Comparison of ENCODE assay signal across 10 cellular contexts in genomic region chr16:27317738-27318398, GRCh38. TPM values are rescaled to one million over a fixed set of nuclear protein-coding genes. Genes with fewer than 3 reads are reported as not detected.
DNase-seq lines count a peak whose midpoint lies in the region; ATAC-seq and TF ChIP-seq lines count a peak whose summit lies in the region.
"Had no signal": no experiment of that assay in that cellular context is flagged by ENCODE, and none has a peak within 500 bp of the region (broad histone marks: within the 10 kb centered on the region; RNA-seq: fewer than 3 reads in every experiment).

No MANE protein-coding gene starts in this region.

- peak overlapping the region; percentile 2 for H3K9ac ChIP-seq in rectal smooth muscle tissue (ENCODE audit: low read length)

- H3K27me3 ChIP-seq in CD4-positive, alpha-beta T cell (ENCODE audit: control insufficient read depth, insufficient read depth, low read length) = no peaks in the 10 kb centered on the region
- H3K27me3 ChIP-seq in rectal smooth muscle tissue (ENCODE audit: control insufficient read depth, insufficient read depth, low read length) (no peaks in the 10 kb centered on the region), foreskin keratinocyte (no peaks in the 10 kb centered on the region)

- H3K27me3 Mint-ChIP-seq in CD4-positive, alpha-beta T cell = no peaks in the 10 kb centered on the region
- H3K27me3 Mint-ChIP-seq in T-helper 2 cell treated with Interferon-gamma antibody and Interleukin-4, amounts not matched to agents 5 μg/mL and 100 μg/mL, for 36 hours (ENCODE audit: low read depth) = no peaks in the 10 kb centered on the region
- no peaks in the 10 kb centered on the region for H3K27me3 Mint-ChIP-seq in dendritic cell treated with granulocyte-macrophage colony-stimulating factor and Interleukin-4, amounts not matched to agents 40 ng/mL and 50 ng/mL, for 4 days

- peak overlapping the region; percentile 86 for H3K4me3 Mint-ChIP-seq in CD4-positive, alpha-beta T cell
- H3K4me3 Mint-ChIP-seq in T-helper 2 cell treated with Interferon-gamma antibody and Interleukin-4, amounts not matched to agents 5 μg/mL and 100 μg/mL, for 36 hours = peak overlapping the region; percentile 98
- peak overlapping the region; percentile 66 for H3K4me3 Mint-ChIP-seq in dendritic cell treated with granulocyte-macrophage colony-stimulating factor and Interleukin-4, amounts not matched to agents 40 ng/mL and 50 ng/mL, for 4 days

- peaks cover 55% of the 10 kb centered on the region for H3K36me3 Mint-ChIP-seq in CD4-positive, alpha-beta T cell (ENCODE audit: low read depth)
- H3K36me3 Mint-ChIP-seq in T-helper 2 cell treated with Interferon-gamma antibody and Interleukin-4, amounts not matched to agents 5 μg/mL and 100 μg/mL, for 36 hours (ENCODE audit: low read depth) = peaks cover 85% of the 10 kb centered on the region
- peaks cover 67% of the 10 kb centered on the region for H3K36me3 Mint-ChIP-seq in dendritic cell treated with granulocyte-macrophage colony-stimulating factor and Interleukin-4, amounts not matched to agents 40 ng/mL and 50 ng/mL, for 4 days (ENCODE audit: low read depth)

- peak overlapping the region; percentile 94 for H3K27ac ChIP-seq in CD4-positive, alpha-beta T cell (ENCODE audit: low read depth, low read length)
- H3K27ac ChIP-seq in rectal smooth muscle tissue (ENCODE audit: low read depth, low read length) (peak overlapping the region; percentile 78), foreskin keratinocyte (no peak overlapping the region)
- H3K27ac ChIP-seq: SJSA1 had no signal

- intact Hi-C loops in CD4-positive, alpha-beta T cell (cut with DNase I, micrococcal nuclease) = loop anchor here (1.0 to 5.0 kb wide), 5 partner anchors 46 to 141 kb away; no protein-coding TSS in a partner anchor
- intact Hi-C loops in dendritic cell treated with granulocyte-macrophage colony-stimulating factor and Interleukin-4, amounts not matched to agents 40 ng/mL and 50 ng/mL, for 4 days (cut with micrococcal nuclease) = loop anchor here (5.0 to 10.0 kb wide), 2 partner anchors 51 to 83 kb away; partner anchors contain the start of gene NSMCE1

- H3K4me3 ChIP-seq in rectal smooth muscle tissue (ENCODE audit: low read length) = peak overlapping the region; percentile 42
- H3K4me3 ChIP-seq: SJSA1 had no signal

- peak overlapping the region; percentile 89 for H3K27ac Mint-ChIP-seq in CD4-positive, alpha-beta T cell
- peak overlapping the region; percentile 97 for H3K27ac Mint-ChIP-seq in T-helper 2 cell treated with Interferon-gamma antibody and Interleukin-4, amounts not matched to agents 5 μg/mL and 100 μg/mL, for 36 hours
- peak overlapping the region; percentile 91 for H3K27ac Mint-ChIP-seq in dendritic cell treated with granulocyte-macrophage colony-stimulating factor and Interleukin-4, amounts not matched to agents 40 ng/mL and 50 ng/mL, for 4 days

- DNase-seq in CD4-positive, alpha-beta T cell = peak in 1 of 10 experiments; percentile 28
- DNase-seq in T-helper 2 cell treated with Interferon-gamma antibody and Interleukin-4, amounts not matched to agents 5 μg/mL and 100 μg/mL, for 36 hours (ENCODE audit: low spot score) = peak; percentile 70
- DNase-seq in NCI-H446 (lab: John Stamatoyannopoulos, UW) (no peak), foreskin keratinocyte (no peak), GM19238 (ENCODE audit: insufficient read length, low spot score) (no peak), hippocampal formation (lab: John Stamatoyannopoulos, UW) (no peak)
- DNase-seq: DMS79 had no signal

- H3K4me1 Mint-ChIP-seq in CD4-positive, alpha-beta T cell (ENCODE audit: low read depth) = peaks cover 84% of the 10 kb centered on the region
- H3K4me1 Mint-ChIP-seq in T-helper 2 cell treated with Interferon-gamma antibody and Interleukin-4, amounts not matched to agents 5 μg/mL and 100 μg/mL, for 36 hours (ENCODE audit: low read depth) = peaks cover 50% of the 10 kb centered on the region
- peaks cover 79% of the 10 kb centered on the region for H3K4me1 Mint-ChIP-seq in dendritic cell treated with granulocyte-macrophage colony-stimulating factor and Interleukin-4, amounts not matched to agents 40 ng/mL and 50 ng/mL, for 4 days (ENCODE audit: low read depth)

- peak; percentile 11 for ATAC-seq in CD4-positive, alpha-beta T cell (ENCODE audit: poor library complexity)
- no peak for ATAC-seq in foreskin keratinocyte

- POLR2A ChIA-PET in CD4-positive, alpha-beta T cell (lab: Charles Lee) = interaction anchor here (0.7 to 5.0 kb wide), 15 partner anchors 33 to 144 kb away, joined by 3 to 68 read pairs (median 6); partner anchors contain the start of genes IL21R and KDM8

- no peaks in the 10 kb centered on the region for H3K9me3 Mint-ChIP-seq in CD4-positive, alpha-beta T cell
- no peaks in the 10 kb centered on the region for H3K9me3 Mint-ChIP-seq in T-helper 2 cell treated with Interferon-gamma antibody and Interleukin-4, amounts not matched to agents 5 μg/mL and 100 μg/mL, for 36 hours
- H3K9me3 Mint-ChIP-seq in dendritic cell treated with granulocyte-macrophage colony-stimulating factor and Interleukin-4, amounts not matched to agents 40 ng/mL and 50 ng/mL, for 4 days = no peaks in the 10 kb centered on the region

- CTCF ChIA-PET in CD4-positive, alpha-beta T cell (lab: Charles Lee) = interaction anchor here (0.8 to 8.5 kb wide), 10 partner anchors 51 to 148 kb away, joined by 3 to 75 read pairs (median 8); no protein-coding TSS in a partner anchor

- H3K4me1 ChIP-seq in rectal smooth muscle tissue (ENCODE audit: control insufficient read depth, insufficient read depth, low read length) (peaks cover 37% of the 10 kb centered on the region), foreskin keratinocyte (peaks cover 42% of the 10 kb centered on the region)

- no peaks in the 10 kb centered on the region for H3K9me3 ChIP-seq in CD4-positive, alpha-beta T cell (ENCODE audit: control insufficient read depth, low read length)
- H3K9me3 ChIP-seq: SJSA1 had no signal

- no peaks in the 10 kb centered on the region for H3K36me3 ChIP-seq in rectal smooth muscle tissue (ENCODE audit: control insufficient read depth, insufficient read depth, low read length)

- TF ChIP-seq CTCF in CD4-positive, alpha-beta T cell (IDR thresholded peaks at IDR 0.05) = no peak
- no peak for TF ChIP-seq CTCF in foreskin keratinocyte (conservative IDR thresholded peaks at IDR 0.05)

RNA-seq across cellular contexts. Expression of gene IL4R, which starts 4.1 kb away (rescaled TPM):
- 100 to 1,000 TPM; 145 to 147 TPM for total RNA-seq in CD4-positive, alpha-beta T cell
- 78.4 and 83.6 TPM in 2 replicates for total RNA-seq in foreskin keratinocyte
- polyA plus RNA-seq in foreskin keratinocyte = 50.4 and 57.1 TPM in 2 replicates

RNA-seq across cellular contexts. Expression of gene NSMCE1, which starts 49.3 kb away (rescaled TPM):
- 10 to 100 TPM; 31.9 to 33.9 TPM for total RNA-seq in CD4-positive, alpha-beta T cell
- total RNA-seq in foreskin keratinocyte = 65.4 and 68.7 TPM in 2 replicates
- polyA plus RNA-seq in foreskin keratinocyte = 88.8 and 91.5 TPM in 2 replicates
